ENCODE assay signal across 12 cellular contexts in the genomic region with DNA sequence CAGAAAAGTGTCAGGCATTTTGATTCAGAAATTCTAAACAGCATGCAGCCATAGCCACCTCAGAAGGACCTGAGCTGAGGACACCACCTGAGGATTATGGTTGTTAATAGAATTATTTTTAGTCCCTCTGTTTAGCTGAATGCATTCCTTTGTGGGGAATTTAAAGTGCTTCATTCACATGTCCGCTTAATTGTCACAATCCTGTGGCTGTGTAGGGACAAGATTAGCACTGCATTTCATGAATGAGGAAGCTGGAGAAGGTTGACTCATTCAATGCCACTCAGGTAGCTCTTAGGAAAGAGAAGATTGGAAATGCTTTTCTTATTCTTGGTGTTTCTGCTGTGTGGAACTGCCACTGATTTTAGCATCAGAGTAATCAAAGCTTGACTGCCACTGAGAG. TPM values are rescaled to one million over a fixed set of nuclear protein-coding genes. Genes with fewer than 3 reads are reported as not detected.
DNase-seq lines count a peak whose midpoint lies in the region; ATAC-seq and TF ChIP-seq lines count a peak whose summit lies in the region.
"Had no signal": no experiment of that assay in that cellular context is flagged by ENCODE, and none has a peak within 500 bp of the region (broad histone marks: within the 10 kb centered on the region; RNA-seq: fewer than 3 reads in every experiment).

No MANE protein-coding gene starts in this region.

- WGBS in endodermal cell (ENCODE audit: insufficient coverage in 1 of 2, insufficient read length in 1 of 2), 2 experiments: 56 to 60% methylated on average over 1 of the region's 1 CpG
- no CpG with 5 or more reads among the region's 1 CpG for WGBS in trophoblast cell (ENCODE audit: extremely low coverage, insufficient coverage, insufficient read length)

- H3K4me1 Mint-ChIP-seq in endodermal cell: peaks cover 15% of the 10 kb centered on the region

- H3K27me3 Mint-ChIP-seq in endodermal cell (ENCODE audit: insufficient read depth): no peaks in the 10 kb centered on the region

- H3K79me1 ChIP-seq in trophoblast cell (ENCODE audit: low read length): no peaks in the 10 kb centered on the region

- H3K23ac ChIP-seq in trophoblast cell (ENCODE audit: low read length): no peak overlapping the region

- no peaks in the 10 kb centered on the region for H3K36me3 Mint-ChIP-seq in endodermal cell (ENCODE audit: low read depth)
- H3K36me3 Mint-ChIP-seq: WTC11 had no signal

- no peak overlapping the region for H3K27ac Mint-ChIP-seq in endodermal cell
- H3K27ac Mint-ChIP-seq: WTC11 had no signal

- peak; percentile 30 for ATAC-seq in GM18868 (IDR thresholded peaks at IDR 0.05; ENCODE audit: unreplicated experiment)
- ATAC-seq in GM18505 (IDR thresholded peaks at IDR 0.05; ENCODE audit: unreplicated experiment): no peak
- ATAC-seq: WTC11 had no signal

- H3K36me3 ChIP-seq in endodermal cell (ENCODE audit: control insufficient read depth, insufficient read depth, low read length): no peaks in the 10 kb centered on the region
- no peaks in the 10 kb centered on the region for H3K36me3 ChIP-seq in trophoblast cell (ENCODE audit: control insufficient read depth in 1 of 2, insufficient read depth in 2 of 2, low read length in 2 of 2)
- H3K36me3 ChIP-seq: colonic mucosa, transverse colon had no signal

- H3K27me3 ChIP-seq in endodermal cell (ENCODE audit: control insufficient read depth, insufficient read depth, low read length, poor library complexity, severe bottlenecking) (no peaks in the 10 kb centered on the region), trophoblast cell (ENCODE audit: insufficient read depth, low read length) (no peaks in the 10 kb centered on the region)
- H3K27me3 ChIP-seq: colonic mucosa, transverse colon had no signal

- H3K9me3 ChIP-seq in endodermal cell (ENCODE audit: control insufficient read depth, low read length) (no peaks in the 10 kb centered on the region), trophoblast cell (ENCODE audit: insufficient read depth, low read depth, low read length) (no peaks in the 10 kb centered on the region)
- H3K9me3 ChIP-seq: colonic mucosa, transverse colon had no signal

- H3K18ac ChIP-seq in trophoblast cell (ENCODE audit: low read length): no peak overlapping the region

- no peak overlapping the region for H3K4me3 ChIP-seq in endodermal cell (ENCODE audit: low read length)
- H3K4me3 ChIP-seq in trophoblast cell (ENCODE audit: low read depth, low read length): no peak overlapping the region
- H3K4me3 ChIP-seq: colonic mucosa, transverse colon had no signal

- no peak overlapping the region for H2BK12ac ChIP-seq in trophoblast cell (ENCODE audit: low read length)

- TF ChIP-seq CTCF in endodermal cell (conservative IDR thresholded peaks at IDR 0.05): no peak

- H3K14ac ChIP-seq in trophoblast cell (ENCODE audit: low read length): no peak overlapping the region

- peak overlapping the region; percentile 4 for H3K4me2 ChIP-seq in trophoblast cell (ENCODE audit: low read length)

- no peak overlapping the region for H4K91ac ChIP-seq in trophoblast cell (ENCODE audit: low read depth, low read length)

- no peak overlapping the region for H2BK5ac ChIP-seq in trophoblast cell (ENCODE audit: low read depth, low read length, poor library complexity)

- H4K12ac ChIP-seq in trophoblast cell (ENCODE audit: low read depth, low read length): no peak overlapping the region

- H4K8ac ChIP-seq in trophoblast cell (ENCODE audit: low read depth, low read length): no peak overlapping the region

- H3K9me3 Mint-ChIP-seq in endodermal cell: no peaks in the 10 kb centered on the region
- H3K9me3 Mint-ChIP-seq: WTC11 had no signal

- H3K9ac ChIP-seq in endodermal cell (ENCODE audit: extremely low read depth, low read length, poor library complexity, severe bottlenecking) (no peak overlapping the region), trophoblast cell (ENCODE audit: low read length) (no peak overlapping the region)

- H3K79me2 ChIP-seq in trophoblast cell (ENCODE audit: control insufficient read depth, insufficient read depth, low read length, poor library complexity): no peaks in the 10 kb centered on the region

- H3K4ac ChIP-seq in trophoblast cell (ENCODE audit: low read depth, low read length): no peak overlapping the region

- H2AK5ac ChIP-seq in trophoblast cell (ENCODE audit: low read length): no peak overlapping the region

- no peak overlapping the region for H2AFZ ChIP-seq in trophoblast cell (ENCODE audit: insufficient read depth, low read length, poor library complexity)

- H3K4me3 Mint-ChIP-seq in endodermal cell: no peak overlapping the region
- H3K4me3 Mint-ChIP-seq: WTC11 had no signal

- H3K27ac ChIP-seq in endodermal cell (ENCODE audit: low read depth, low read length) (no peak overlapping the region), trophoblast cell (ENCODE audit: low read depth, low read length) (peak overlapping the region; percentile 59)
- H3K27ac ChIP-seq: colonic mucosa, transverse colon had no signal

- no peaks in the 10 kb centered on the region for H3K4me1 ChIP-seq in endodermal cell (ENCODE audit: control insufficient read depth, insufficient read depth, low read length)
- H3K4me1 ChIP-seq in trophoblast cell (ENCODE audit: control insufficient read depth in 1 of 2, insufficient read depth in 2 of 2, low read length in 2 of 2): peaks cover 0 to 8% of the 10 kb centered on the region in 2 experiments
- H3K4me1 ChIP-seq: colonic mucosa had no signal

- no peak overlapping the region for H2BK120ac ChIP-seq in trophoblast cell (ENCODE audit: insufficient read depth, low read length, poor library complexity)

- DNase-seq in NCI-H82 treated with DMSO at 0.1 percent for 48 hours (lab: John Stamatoyannopoulos, UW; ENCODE audit: unreplicated experiment) (peak; percentile 61), endodermal cell (peak; percentile 66), trophoblast cell (peak; percentile 18 to 75), NCI-H446 (lab: John Stamatoyannopoulos, UW) (no peak)
- DNase-seq in activated effector memory CD4-positive, alpha-beta T cell treated with anti-CD3 and anti-CD28 coated beads, Interleukin-2, amount 50 U/mL, for 16 hours: no peak
- DNase-seq: colonic mucosa, foreskin fibroblast, NCI-H146, transverse colon had no signal

- TF ChIP-seq POLR2A in GM18505 (IDR thresholded peaks at IDR 0.05; ENCODE audit: borderline replicate concordance, extremely low read depth, insufficient read depth, insufficient read length): no peak

RNA-seq across cellular contexts. Expression of a gene that starts 42.0 kb away (rescaled TPM):
- total RNA-seq in endodermal cell: 10 to 100 TPM; 60.7 to 75.2 TPM
- polyA plus RNA-seq in endodermal cell (2013, experiment 1 of 2): 33.0 TPM
- polyA plus RNA-seq in endodermal cell (2013, experiment 2 of 2): 37.5 TPM
- polyA plus RNA-seq in trophoblast cell (2013): 67.1 and 67.4 TPM in 2 replicates

Comparison
In these comparisons a context has a peak if more than half of its experiments do, and no peak if none do; other contexts are left out.
1. DNase-seq: peak in NCI-H82 treated with DMSO at 0.1 percent for 48 hours (single experiment), endodermal cell (single experiment) and trophoblast cell (2 of 2); none in activated effector memory CD4-positive, alpha-beta T cell treated with anti-CD3 and anti-CD28 coated beads, Interleukin-2, amount 50 U/mL, for 16 hours (single experiment) and NCI-H446 (0 of 2).